ENCODE assay signal across 14 cellular contexts in the genomic region with DNA sequence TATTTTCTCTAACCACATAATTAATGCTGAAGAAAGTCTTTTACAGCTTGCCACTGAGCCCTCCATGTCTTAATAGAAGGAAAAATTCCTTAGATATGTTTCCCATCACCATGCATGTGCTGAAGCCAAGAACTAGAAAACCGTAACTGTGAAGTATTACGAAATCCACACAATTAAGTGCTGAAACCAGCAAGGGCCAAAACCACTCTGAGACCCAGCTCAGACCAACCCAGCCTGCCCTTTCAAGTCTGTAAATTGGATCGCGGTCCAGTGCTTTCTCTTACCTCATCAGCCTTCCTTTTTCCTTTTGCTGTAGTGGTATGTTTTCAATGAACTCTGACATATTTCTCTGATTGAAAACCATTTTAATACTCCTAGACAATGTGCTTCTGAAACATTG. TPM values are rescaled to one million over a fixed set of nuclear protein-coding genes. Genes with fewer than 3 reads are reported as not detected.
DNase-seq lines count a peak whose midpoint lies in the region; ATAC-seq and TF ChIP-seq lines count a peak whose summit lies in the region.
"Had no signal": no experiment of that assay in that cellular context is flagged by ENCODE, and none has a peak within 500 bp of the region (broad histone marks: within the 10 kb centered on the region; RNA-seq: fewer than 3 reads in every experiment).

No MANE protein-coding gene starts in this region.

- no peak overlapping the region for H3K27ac ChIP-seq in osteoblast (ENCODE audit: low read depth, low read length)
- H3K27ac ChIP-seq: BLaER1 had no signal

- H4K20me1 ChIP-seq in osteoblast (ENCODE audit: insufficient read depth, low read length) = no peaks in the 10 kb centered on the region
- H4K20me1 ChIP-seq: BLaER1 had no signal

- POLR2A ChIA-PET in BJ (lab: Charles Lee) = interaction anchor here (0.6 to 0.7 kb wide), 2 partner anchors 18 to 1272 kb away, joined by 3 to 4 read pairs; no protein-coding TSS in a partner anchor

- H3K9me3 ChIP-seq in MG63 (no peaks in the 10 kb centered on the region), osteoblast (ENCODE audit: low read depth, low read length) (no peaks in the 10 kb centered on the region)
- H3K9me3 ChIP-seq: BLaER1, heart right ventricle had no signal

- DNase-seq in BJ (ENCODE audit: low read depth) (peak; percentile 47), MG63 (peak; percentile 76), fibroblast of pulmonary artery (ENCODE audit: low read depth) (peak; percentile 79), osteoblast (ENCODE audit: insufficient read length, low spot score, missing footprints) (peak; percentile 48), CD1c-positive myeloid dendritic cell (ENCODE audit: extremely low spot score) (no peak), HPDE6-E6E7 (ENCODE audit: extremely low spot score) (no peak)
- DNase-seq: heart right ventricle; mesendoderm; stimulated activated CD4-positive, alpha-beta T cell treated with anti-CD3 and anti-CD28 coated beads, Interleukin-1b, Interleukin-23, amount 100 ng/mL, for 48 hours had no signal

- H2AFZ ChIP-seq in osteoblast (ENCODE audit: low read length) = no peak overlapping the region

- peaks cover 7% of the 10 kb centered on the region for H3K4me1 ChIP-seq in osteoblast (ENCODE audit: insufficient read depth, low read length)
- H3K4me1 ChIP-seq: BLaER1 had no signal

- H3K27me3 ChIP-seq in BJ (ENCODE audit: control insufficient read depth, insufficient read depth, low read length) (no peaks in the 10 kb centered on the region), MG63 (no peaks in the 10 kb centered on the region), osteoblast (ENCODE audit: insufficient read depth, low read length) (no peaks in the 10 kb centered on the region)
- H3K27me3 ChIP-seq: BLaER1, heart right ventricle had no signal

- TF ChIP-seq CTCF in BJ (IDR thresholded peaks at IDR 0.05; ENCODE audit: insufficient read depth, low read depth, low read length) = no peak
- TF ChIP-seq CTCF in fibroblast of pulmonary artery (IDR thresholded peaks at IDR 0.05; ENCODE audit: low read length, missing control alignments) = no peak
- TF ChIP-seq CTCF in osteoblast (IDR thresholded peaks at IDR 0.05; ENCODE audit: extremely low read depth, low read depth, low read length) = no peak

- peaks cover 35% of the 10 kb centered on the region for H3K79me2 ChIP-seq in osteoblast (ENCODE audit: insufficient read depth, low read length)

- ATAC-seq in GM19397 (IDR thresholded peaks at IDR 0.05; ENCODE audit: unreplicated experiment) (no peak), GM18517 (IDR thresholded peaks at IDR 0.05; ENCODE audit: unreplicated experiment) (no peak)
- ATAC-seq: activated CD4-positive, CD25-positive, alpha-beta regulatory T cell treated with anti-CD3 and anti-CD28 coated beads, Interleukin-2, amount 50 U/mL, for 24 hours; stimulated activated effector memory CD8-positive, alpha-beta T cell treated with anti-CD3 and anti-CD28 coated beads, Interleukin-12 subunit alpha, Interleukin-12 subunit beta, amount 100 ng/mL, for 72 hours had no signal

- H3K36me3 ChIP-seq in BJ (ENCODE audit: control insufficient read depth, insufficient read depth, low read length) (no peaks in the 10 kb centered on the region), MG63 (peaks cover 14% of the 10 kb centered on the region; the same call in 1 of the 2 replicates), osteoblast (ENCODE audit: insufficient read depth, low read length) (no peaks in the 10 kb centered on the region)
- H3K36me3 ChIP-seq: BLaER1, heart right ventricle had no signal

- no peak overlapping the region for H3K4me2 ChIP-seq in osteoblast (ENCODE audit: insufficient read depth, low read length)
- H3K4me2 ChIP-seq: BLaER1 had no signal

- no peak overlapping the region for H3K4me3 ChIP-seq in BJ (ENCODE audit: low read depth, low read length)
- H3K4me3 ChIP-seq in MG63 = no peak overlapping the region
- H3K4me3 ChIP-seq in fibroblast of pulmonary artery (replicated peaks; ENCODE audit: low read depth, low read length) = no peak overlapping the region
- no peak overlapping the region for H3K4me3 ChIP-seq in osteoblast (ENCODE audit: insufficient read depth, low read length)
- H3K4me3 ChIP-seq: BLaER1, heart right ventricle had no signal

- CTCF ChIA-PET in BJ (lab: Yijun Ruan, JAX) = interaction anchor here (0.6 kb wide), 1 partner anchor 17 kb away, joined by 3 read pairs; no protein-coding TSS in a partner anchor

RNA-seq across cellular contexts. Expression of gene SEMA5A, which starts 26.3 kb away (rescaled TPM):
- polyA plus RNA-seq in BJ (2011; rRNA removed) = 56.4 and 98.4 TPM in 2 replicates
- polyA minus RNA-seq in BJ (2011; rRNA and poly(A)+ RNA removed) = 305 and 344 TPM in 2 replicates
- total RNA-seq in MG63 (2014; rRNA removed; shearing (Covaris generic); ENCODE audit: low replicate concordance) = 22.3 and 27.9 TPM in 2 replicates
- total RNA-seq in osteoblast = 42.3 and 47.1 TPM in 2 replicates

Comparison
In these comparisons a context has a peak if more than half of its experiments do, and no peak if none do; other contexts are left out.
1. DNase-seq: peak in BJ (single experiment), MG63 (single experiment), fibroblast of pulmonary artery (single experiment) and osteoblast (single experiment); none in CD1c-positive myeloid dendritic cell (single experiment) and HPDE6-E6E7 (single experiment).